ENCODE assay signal across 2 cellular contexts in the genomic region with DNA sequence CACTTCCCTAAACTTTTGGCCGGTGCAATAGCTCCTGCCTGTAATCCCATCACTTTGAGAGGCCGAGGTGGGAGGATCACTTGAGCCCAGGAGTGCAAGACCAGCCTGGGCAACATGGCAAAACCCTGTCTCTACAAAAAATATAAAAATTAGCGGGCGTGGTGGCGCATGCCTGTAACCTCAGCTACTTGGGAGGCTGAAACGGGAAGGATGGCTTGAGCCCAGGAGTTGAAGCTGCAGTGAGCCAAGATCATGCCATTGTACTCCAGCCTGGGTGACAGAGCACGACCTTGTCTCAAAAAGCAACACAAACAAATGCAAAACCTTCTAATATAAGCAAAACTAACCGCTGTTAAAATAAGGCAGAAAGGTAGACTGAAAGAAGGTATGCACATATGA.
TF ChIP-seq lines count a peak whose summit lies in the region.

No MANE protein-coding gene starts in this region.

TF ChIP-seq in SK-N-SH, 30 proteins besides CTCF, POLR2A, EP300 and RAD21 (continued from another document):
- TF ChIP-seq POLR2AphosphoS5 (IDR thresholded peaks at IDR 0.05; ENCODE audit: low read depth, low read length) (no peak), TEAD4 (IDR thresholded peaks at IDR 0.05; ENCODE audit: borderline replicate concordance, insufficient read depth) (no peak), FOXM1 (IDR thresholded peaks at IDR 0.05; ENCODE audit: low read depth) (no peak)
- TF ChIP-seq, protein P1, sequence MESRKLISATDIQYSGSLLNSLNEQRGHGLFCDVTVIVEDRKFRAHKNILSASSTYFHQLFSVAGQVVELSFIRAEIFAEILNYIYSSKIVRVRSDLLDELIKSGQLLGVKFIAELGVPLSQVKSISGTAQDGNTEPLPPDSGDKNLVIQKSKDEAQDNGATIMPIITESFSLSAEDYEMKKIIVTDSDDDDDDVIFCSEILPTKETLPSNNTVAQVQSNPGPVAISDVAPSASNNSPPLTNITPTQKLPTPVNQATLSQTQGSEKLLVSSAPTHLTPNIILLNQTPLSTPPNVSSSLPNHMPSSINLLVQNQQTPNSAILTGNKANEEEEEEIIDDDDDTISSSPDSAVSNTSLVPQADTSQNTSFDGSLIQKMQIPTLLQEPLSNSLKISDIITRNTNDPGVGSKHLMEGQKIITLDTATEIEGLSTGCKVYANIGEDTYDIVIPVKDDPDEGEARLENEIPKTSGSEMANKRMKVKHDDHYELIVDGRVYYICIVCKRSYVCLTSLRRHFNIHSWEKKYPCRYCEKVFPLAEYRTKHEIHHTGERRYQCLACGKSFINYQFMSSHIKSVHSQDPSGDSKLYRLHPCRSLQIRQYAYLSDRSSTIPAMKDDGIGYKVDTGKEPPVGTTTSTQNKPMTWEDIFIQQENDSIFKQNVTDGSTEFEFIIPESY (IDR thresholded peaks at IDR 0.05; ENCODE audit: borderline replicate concordance, low read depth) = no peak
TF ChIP-seq in SK-N-SH: peak in this region for 0.

TF ChIP-seq in SK-N-SH treated with all-trans-retinoic acid at 6 μM for 48 hours, 23 proteins besides CTCF, POLR2A, EP300 and RAD21:
- TF ChIP-seq, protein P2, sequence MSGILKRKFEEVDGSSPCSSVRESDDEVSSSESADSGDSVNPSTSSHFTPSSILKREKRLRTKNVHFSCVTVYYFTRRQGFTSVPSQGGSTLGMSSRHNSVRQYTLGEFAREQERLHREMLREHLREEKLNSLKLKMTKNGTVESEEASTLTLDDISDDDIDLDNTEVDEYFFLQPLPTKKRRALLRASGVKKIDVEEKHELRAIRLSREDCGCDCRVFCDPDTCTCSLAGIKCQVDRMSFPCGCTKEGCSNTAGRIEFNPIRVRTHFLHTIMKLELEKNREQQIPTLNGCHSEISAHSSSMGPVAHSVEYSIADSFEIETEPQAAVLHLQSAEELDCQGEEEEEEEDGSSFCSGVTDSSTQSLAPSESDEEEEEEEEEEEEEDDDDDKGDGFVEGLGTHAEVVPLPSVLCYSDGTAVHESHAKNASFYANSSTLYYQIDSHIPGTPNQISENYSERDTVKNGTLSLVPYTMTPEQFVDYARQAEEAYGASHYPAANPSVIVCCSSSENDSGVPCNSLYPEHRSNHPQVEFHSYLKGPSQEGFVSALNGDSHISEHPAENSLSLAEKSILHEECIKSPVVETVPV (CRISPR knock-in tag; IDR thresholded peaks at IDR 0.05) = no peak
- TF ChIP-seq ARNTL (CRISPR knock-in tag; IDR thresholded peaks at IDR 0.05; ENCODE audit: borderline replicate concordance, low read depth) = no peak
- TF ChIP-seq PPARA (CRISPR knock-in tag; IDR thresholded peaks at IDR 0.05; ENCODE audit: borderline replicate concordance) = no peak
- TF ChIP-seq ZFP3 (CRISPR knock-in tag; IDR thresholded peaks at IDR 0.05) = no peak
- no peak for TF ChIP-seq ESRRG (CRISPR knock-in tag; IDR thresholded peaks at IDR 0.05)
- no peak for TF ChIP-seq ZFP30 (CRISPR knock-in tag; IDR thresholded peaks at IDR 0.05)
- no peak for TF ChIP-seq RARB (CRISPR knock-in tag; IDR thresholded peaks at IDR 0.05)
